In genomic region chr9:109512170-109512756, GRCh38 we compare ENCODE assay signal across 21 cellular contexts. TPM values are rescaled to one million over a fixed set of nuclear protein-coding genes. Genes with fewer than 3 reads are reported as not detected.
DNase-seq lines count a peak whose midpoint lies in the region; ATAC-seq and FAIRE-seq lines count a peak whose summit lies in the region.
"Had no signal": no experiment of that assay in that cellular context is flagged by ENCODE, and none has a peak within 500 bp of the region (broad histone marks: within the 10 kb centered on the region; RNA-seq: fewer than 3 reads in every experiment).

No MANE protein-coding gene starts in this region.

- H3K4me2 ChIP-seq in BLaER1 = peak overlapping the region; percentile 38

- DNase-seq in NCI-H524 treated with DMSO at 0.1 percent for 48 hours (lab: John Stamatoyannopoulos, UW) (peak; percentile 48), HTR-8/SVneo (ENCODE audit: insufficient read length, low spot score) (no peak)
- no peak for DNase-seq in activated CD4-positive, alpha-beta memory T cell treated with anti-CD3 and anti-CD28 coated beads for 36 hours
- DNase-seq in stimulated activated CD4-positive, alpha-beta T cell treated with anti-CD3 and anti-CD28 coated beads, Interleukin-1b, Interleukin-23, amount 100 ng/mL, for 48 hours = no peak
- DNase-seq in activated T-helper 2 cell treated with anti-CD3 and anti-CD28 coated beads, Interferon-gamma antibody, Interleukin-2, Interleukin-4, amounts not matched to agents 10 μg/mL and 5 μg/mL and 100 μg/mL, durations not matched to agents 14 hours and 24 hours and 36 hours (ENCODE audit: low spot score) = no peak
- DNase-seq: COR-L47, EL, NCI-H1092, NCI-H146, NCI-H2107, NCI-H748 treated with DMSO at 0.1 percent for 48 hours, Peyer's patch, T-cell, T-helper 9 cell had no signal

- no peaks in the 10 kb centered on the region for H4K20me1 ChIP-seq in BLaER1

- H3K9me3 ChIP-seq in BLaER1 = no peaks in the 10 kb centered on the region
- H3K9me3 ChIP-seq: HAP-1, Peyer's patch had no signal

- CTCF ChIA-PET in activated CD4-positive, alpha-beta memory T cell treated with anti-CD3 and anti-CD28 coated beads for 36 hours (lab: Charles Lee) = no interaction called here

- H3K27ac ChIP-seq in BLaER1 = no peak overlapping the region
- H3K27ac ChIP-seq: Peyer's patch had no signal

- POLR2A ChIA-PET in activated CD4-positive, alpha-beta memory T cell treated with anti-CD3 and anti-CD28 coated beads for 36 hours (lab: Charles Lee) = no interaction called here

- no peak for FAIRE-seq in HTR-8/SVneo (lab: Jason Lieb, UNC)
- FAIRE-seq: HepG2 had no signal

- H3K4me1 ChIP-seq in BLaER1 = peaks cover 18% of the 10 kb centered on the region
- H3K4me1 ChIP-seq: HAP-1, Peyer's patch had no signal

- H3K4me3 ChIP-seq in BLaER1 = no peak overlapping the region
- H3K4me3 ChIP-seq: HAP-1, Peyer's patch had no signal

- H3K4me3 Mint-ChIP-seq in activated CD4-positive, alpha-beta memory T cell treated with anti-CD3 and anti-CD28 coated beads for 36 hours = no peak overlapping the region
- no peak overlapping the region for H3K4me3 Mint-ChIP-seq in activated T-helper 2 cell treated with anti-CD3 and anti-CD28 coated beads, Interferon-gamma antibody, Interleukin-2, Interleukin-4, amounts not matched to agents 10 μg/mL and 5 μg/mL and 100 μg/mL, durations not matched to agents 14 hours and 24 hours and 36 hours (ENCODE audit: low read depth)
- H3K4me3 Mint-ChIP-seq: CD14-positive monocyte, T-cell had no signal

- no peaks in the 10 kb centered on the region for H3K27me3 ChIP-seq in BLaER1
- H3K27me3 ChIP-seq: Peyer's patch had no signal

- no peaks in the 10 kb centered on the region for H3K36me3 Mint-ChIP-seq in activated CD4-positive, alpha-beta memory T cell treated with anti-CD3 and anti-CD28 coated beads for 36 hours
- H3K36me3 Mint-ChIP-seq in activated T-helper 2 cell treated with anti-CD3 and anti-CD28 coated beads, Interferon-gamma antibody, Interleukin-2, Interleukin-4, amounts not matched to agents 10 μg/mL and 5 μg/mL and 100 μg/mL, durations not matched to agents 14 hours and 24 hours and 36 hours (ENCODE audit: low read depth) = no peaks in the 10 kb centered on the region
- H3K36me3 Mint-ChIP-seq: CD14-positive monocyte, T-cell had no signal

- H3K27ac Mint-ChIP-seq in activated CD4-positive, alpha-beta memory T cell treated with anti-CD3 and anti-CD28 coated beads for 36 hours = no peak overlapping the region
- no peak overlapping the region for H3K27ac Mint-ChIP-seq in activated T-helper 2 cell treated with anti-CD3 and anti-CD28 coated beads, Interferon-gamma antibody, Interleukin-2, Interleukin-4, amounts not matched to agents 10 μg/mL and 5 μg/mL and 100 μg/mL, durations not matched to agents 14 hours and 24 hours and 36 hours
- H3K27ac Mint-ChIP-seq: CD14-positive monocyte, T-cell had no signal

- peak; percentile 67 for ATAC-seq in GM18508 (IDR thresholded peaks at IDR 0.05; ENCODE audit: insufficient read depth, unreplicated experiment)
- ATAC-seq in GM21786 (IDR thresholded peaks at IDR 0.05; ENCODE audit: unreplicated experiment) = peak; percentile 61
- ATAC-seq: HepG2, Right ventricle myocardium inferior, T-cell had no signal

- intact Hi-C loops in activated CD4-positive, alpha-beta memory T cell treated with anti-CD3 and anti-CD28 coated beads for 36 hours (cut with micrococcal nuclease) = loop anchor here (5.0 kb wide), 1 partner anchor 270 kb away; no protein-coding TSS in a partner anchor
- intact Hi-C loops in activated T-helper 2 cell treated with anti-CD3 and anti-CD28 coated beads, Interferon-gamma antibody, Interleukin-2, Interleukin-4, amounts not matched to agents 10 μg/mL and 5 μg/mL and 100 μg/mL, durations not matched to agents 14 hours and 24 hours and 36 hours (cut with micrococcal nuclease) = no loop called here

- H3K36me3 ChIP-seq in BLaER1 = no peaks in the 10 kb centered on the region
- H3K36me3 ChIP-seq: HAP-1, Peyer's patch had no signal

- no peak overlapping the region for H3K9ac ChIP-seq in BLaER1

- no peaks in the 10 kb centered on the region for H3K4me1 Mint-ChIP-seq in activated CD4-positive, alpha-beta memory T cell treated with anti-CD3 and anti-CD28 coated beads for 36 hours (ENCODE audit: low read depth)
- peaks cover 4% of the 10 kb centered on the region for H3K4me1 Mint-ChIP-seq in activated T-helper 2 cell treated with anti-CD3 and anti-CD28 coated beads, Interferon-gamma antibody, Interleukin-2, Interleukin-4, amounts not matched to agents 10 μg/mL and 5 μg/mL and 100 μg/mL, durations not matched to agents 14 hours and 24 hours and 36 hours (ENCODE audit: low read depth)
- H3K4me1 Mint-ChIP-seq: CD14-positive monocyte, T-cell had no signal

- no peaks in the 10 kb centered on the region for H3K9me3 Mint-ChIP-seq in activated CD4-positive, alpha-beta memory T cell treated with anti-CD3 and anti-CD28 coated beads for 36 hours
- no peaks in the 10 kb centered on the region for H3K9me3 Mint-ChIP-seq in activated T-helper 2 cell treated with anti-CD3 and anti-CD28 coated beads, Interferon-gamma antibody, Interleukin-2, Interleukin-4, amounts not matched to agents 10 μg/mL and 5 μg/mL and 100 μg/mL, durations not matched to agents 14 hours and 24 hours and 36 hours
- H3K9me3 Mint-ChIP-seq: T-cell had no signal

- peaks cover 11% of the 10 kb centered on the region for H3K27me3 Mint-ChIP-seq in activated CD4-positive, alpha-beta memory T cell treated with anti-CD3 and anti-CD28 coated beads for 36 hours
- H3K27me3 Mint-ChIP-seq in activated T-helper 2 cell treated with anti-CD3 and anti-CD28 coated beads, Interferon-gamma antibody, Interleukin-2, Interleukin-4, amounts not matched to agents 10 μg/mL and 5 μg/mL and 100 μg/mL, durations not matched to agents 14 hours and 24 hours and 36 hours (ENCODE audit: low read depth) = peaks cover 26% of the 10 kb centered on the region

RNA-seq across cellular contexts. Expression of gene PTPN3, which starts 14.2 kb away (rescaled TPM):
- under 1 TPM; 0.52 to 0.56 TPM for total RNA-seq in activated CD4-positive, alpha-beta memory T cell treated with anti-CD3 and anti-CD28 coated beads for 36 hours
- 9.2 and 9.4 TPM in 2 replicates for total RNA-seq in activated T-helper 2 cell treated with anti-CD3 and anti-CD28 coated beads, Interferon-gamma antibody, Interleukin-2, Interleukin-4, amounts not matched to agents 10 μg/mL and 5 μg/mL and 100 μg/mL, durations not matched to agents 14 hours and 24 hours and 36 hours
